Comparison of ENCODE assay signal across 8 cellular contexts in genomic region chr18:75161629-75162028, GRCh38. TPM values are rescaled to one million over a fixed set of nuclear protein-coding genes. Genes with fewer than 3 reads are reported as not detected.
DNase-seq lines count a peak whose midpoint lies in the region; ATAC-seq and TF ChIP-seq lines count a peak whose summit lies in the region.

No MANE protein-coding gene starts in this region.

- H3K4me3 ChIP-seq in uterus: no peak overlapping the region

- H3K4me1 ChIP-seq in uterus: no peaks in the 10 kb centered on the region

- H3K4me3 Mint-ChIP-seq in HFFc6: peak overlapping the region; percentile 88
- peak overlapping the region; percentile 78 for H3K4me3 Mint-ChIP-seq in activated naive CD8-positive, alpha-beta T cell treated with anti-CD3 and anti-CD28 coated beads, Interleukin-2, amount 50 U/mL, for 24 hours

- ATAC-seq in activated naive CD8-positive, alpha-beta T cell treated with anti-CD3 and anti-CD28 coated beads, Interleukin-2, amount 50 U/mL, for 24 hours: peak; percentile 53

- H3K27ac ChIP-seq in uterus: no peak overlapping the region

- no peaks in the 10 kb centered on the region for H3K9me3 ChIP-seq in uterus

- no peaks in the 10 kb centered on the region for H3K36me3 Mint-ChIP-seq in HFFc6 (ENCODE audit: low read depth)
- no peaks in the 10 kb centered on the region for H3K36me3 Mint-ChIP-seq in activated naive CD8-positive, alpha-beta T cell treated with anti-CD3 and anti-CD28 coated beads, Interleukin-2, amount 50 U/mL, for 24 hours (ENCODE audit: low read depth)

- H3K4me1 Mint-ChIP-seq in HFFc6 (ENCODE audit: low read depth): peaks cover 32% of the 10 kb centered on the region
- H3K4me1 Mint-ChIP-seq in activated naive CD8-positive, alpha-beta T cell treated with anti-CD3 and anti-CD28 coated beads, Interleukin-2, amount 50 U/mL, for 24 hours: peaks cover 7% of the 10 kb centered on the region

- TF ChIP-seq CTCF in HFFc6 (IDR thresholded peaks at IDR 0.05): no peak
- no peak for TF ChIP-seq CTCF in uterus (IDR thresholded peaks at IDR 0.05)

- H3K9me3 Mint-ChIP-seq in HFFc6: no peaks in the 10 kb centered on the region
- H3K9me3 Mint-ChIP-seq in activated naive CD8-positive, alpha-beta T cell treated with anti-CD3 and anti-CD28 coated beads, Interleukin-2, amount 50 U/mL, for 24 hours: no peaks in the 10 kb centered on the region

- no peak overlapping the region for H3K27ac Mint-ChIP-seq in HFFc6
- no peak overlapping the region for H3K27ac Mint-ChIP-seq in activated naive CD8-positive, alpha-beta T cell treated with anti-CD3 and anti-CD28 coated beads, Interleukin-2, amount 50 U/mL, for 24 hours

- intact Hi-C loops in uterus (cut with DNase I; ENCODE audit: low total_unique reads): no loop called here

- TF ChIP-seq POLR2A in uterus (IDR thresholded peaks at IDR 0.05): no peak

- H3K36me3 ChIP-seq in uterus: no peaks in the 10 kb centered on the region

- H3K27me3 ChIP-seq in uterus: no peaks in the 10 kb centered on the region

- DNase-seq in DMS153 treated with DMSO at 0.1 percent for 48 hours (lab: John Stamatoyannopoulos, UW; ENCODE audit: unreplicated experiment) (peak; percentile 68), HFFc6 (no peak), NCI-H774 (lab: John Stamatoyannopoulos, UW) (peak; percentile 64), lung microvascular endothelial cell (ENCODE audit: low read depth in 2 of 2) (peak; percentile 50 to 69), amniotic stem cell (lab: John Stamatoyannopoulos, UW) (no peak), uterus (no peak)
- peak; percentile 10 for DNase-seq in activated naive CD8-positive, alpha-beta T cell treated with anti-CD3 and anti-CD28 coated beads, Interleukin-2, amount 50 U/mL, for 24 hours
- no peak for DNase-seq in effector CD4-positive, alpha-beta T cell

- H3K27me3 Mint-ChIP-seq in HFFc6 (ENCODE audit: insufficient read depth): peaks cover 34% of the 10 kb centered on the region
- H3K27me3 Mint-ChIP-seq in activated naive CD8-positive, alpha-beta T cell treated with anti-CD3 and anti-CD28 coated beads, Interleukin-2, amount 50 U/mL, for 24 hours: no peaks in the 10 kb centered on the region

RNA-seq across cellular contexts. Expression of gene PTGR3, which starts 47.3 kb away (rescaled TPM):
- total RNA-seq in HFFc6 (2021; fragmentation: NEBNext Ultra II Directional; extraction: Animal tissue kit (Norgen Biotek cat#: 25700)): 10 to 100 TPM; 37.9 to 47.5 (median 41.8) TPM
- total RNA-seq in lung microvascular endothelial cell (5.9 and 10.3 TPM in 2 replicates), uterus (10 to 100 TPM in 3 of 4 donors, 1 to 10 TPM in 1; 4.9 to 30.8 (median 21.7) TPM)

RNA-seq across cellular contexts. Expression of gene TSHZ1, which starts 49.0 kb away (rescaled TPM):
- 10 to 100 TPM; 18.6 to 25.0 (median 23.3) TPM for total RNA-seq in HFFc6 (2021; fragmentation: NEBNext Ultra II Directional; extraction: Animal tissue kit (Norgen Biotek cat#: 25700))
- total RNA-seq in lung microvascular endothelial cell (6.5 and 12.5 TPM in 2 replicates), uterus (10 to 100 TPM in 3 of 4 donors, 1 to 10 TPM in 1; 10.0 to 31.9 (median 21.4) TPM)

Comparison
In these comparisons a context has a peak if more than half of its experiments do, and no peak if none do; other contexts are left out.
1. DNase-seq: peak in DMS153 treated with DMSO at 0.1 percent for 48 hours (single experiment), NCI-H774 (single experiment), activated naive CD8-positive, alpha-beta T cell treated with anti-CD3 and anti-CD28 coated beads, Interleukin-2, amount 50 U/mL, for 24 hours (single experiment) and lung microvascular endothelial cell (2 of 2); none in HFFc6 (single experiment), effector CD4-positive, alpha-beta T cell (single experiment), amniotic stem cell (single experiment) and uterus (0 of 2).